10 cellular contexts compared by ENCODE assay signal in genomic region chr19:30799854-30800755, GRCh38.
A peak's percentile ranks its signal among the peaks of the same experiment; 100 is the strongest.
DNase-seq lines count a peak whose midpoint lies in the region; ATAC-seq and TF ChIP-seq lines count a peak whose summit lies in the region.
"Had no signal": no experiment of that assay in that cellular context is flagged by ENCODE, and none has a peak within 500 bp of the region (broad histone marks: within the 10 kb centered on the region; RNA-seq: fewer than 3 reads in every experiment).

No MANE protein-coding gene starts in this region.

- H3K27ac Mint-ChIP-seq in chondrocyte (ENCODE audit: unreplicated experiment) = no peak overlapping the region
- H3K27ac Mint-ChIP-seq: CD4-positive, alpha-beta memory T cell; naive thymus-derived CD4-positive, alpha-beta T cell had no signal

- no peak overlapping the region for H3K4me3 ChIP-seq in Peyer's patch
- no peak overlapping the region for H3K4me3 ChIP-seq in lung
- H3K4me3 ChIP-seq in upper lobe of left lung = no peak overlapping the region

- H3K36me3 Mint-ChIP-seq in chondrocyte (ENCODE audit: low read depth) = no peaks in the 10 kb centered on the region
- H3K36me3 Mint-ChIP-seq: CD4-positive, alpha-beta memory T cell; naive thymus-derived CD4-positive, alpha-beta T cell had no signal

- no peaks in the 10 kb centered on the region for H3K27me3 ChIP-seq in Peyer's patch
- no peaks in the 10 kb centered on the region for H3K27me3 ChIP-seq in lung (ENCODE audit: control insufficient read depth, insufficient read depth)
- no peaks in the 10 kb centered on the region for H3K27me3 ChIP-seq in upper lobe of left lung

- TF ChIP-seq POLR2A in Peyer's patch (IDR thresholded peaks at IDR 0.05) = no peak
- TF ChIP-seq POLR2A in upper lobe of left lung (IDR thresholded peaks at IDR 0.05) = no peak

- H3K36me3 ChIP-seq in Peyer's patch (no peaks in the 10 kb centered on the region), lung (ENCODE audit: control insufficient read depth in 2 of 2, insufficient read depth in 2 of 2, low read length in 2 of 2) (no peaks in the 10 kb centered on the region), upper lobe of left lung (no peaks in the 10 kb centered on the region)

- H3K27me3 Mint-ChIP-seq in chondrocyte (ENCODE audit: low read depth) = peaks cover 12% of the 10 kb centered on the region

- TF ChIP-seq CTCF in Peyer's patch (IDR thresholded peaks at IDR 0.05) (peak in 4 of 6 experiments; percentile 32 to 46 (median 43)), chondrocyte (IDR thresholded peaks at IDR 0.05) (peak; percentile 71), lung (IDR thresholded peaks at IDR 0.05; ENCODE audit: control extremely low read depth, extremely low read depth) (peak; percentile 23), upper lobe of left lung (IDR thresholded peaks at IDR 0.05) (peak; percentile 56 to 72 (median 67))

- H3K9me3 ChIP-seq in Peyer's patch (no peaks in the 10 kb centered on the region), lung (ENCODE audit: control insufficient read depth in 2 of 2, insufficient read depth in 1 of 2, low read length in 1 of 2) (peaks cover 0 to 2% of the 10 kb centered on the region in 2 donors), upper lobe of left lung (no peaks in the 10 kb centered on the region)

- TF ChIP-seq EP300 in upper lobe of left lung (IDR thresholded peaks at IDR 0.05) = no peak

- no peaks in the 10 kb centered on the region for H3K9me3 Mint-ChIP-seq in chondrocyte (ENCODE audit: low read depth)
- H3K9me3 Mint-ChIP-seq: CD4-positive, alpha-beta memory T cell had no signal

- H3K27ac ChIP-seq in Peyer's patch (no peak overlapping the region), lung (ENCODE audit: low read depth in 1 of 2, low read length in 1 of 2) (no peak overlapping the region), upper lobe of left lung (no peak overlapping the region)

- H3K4me1 ChIP-seq in Peyer's patch (no peaks in the 10 kb centered on the region), lung (ENCODE audit: control insufficient read depth in 2 of 2, insufficient read depth in 2 of 2, low read length in 2 of 2) (no peaks in the 10 kb centered on the region), upper lobe of left lung (peaks cover 0 to 5% (median 0%) of the 10 kb centered on the region in 4 donors)

- DNase-seq in NOMO-1 treated with DMSO at 0.1 percent for 48 hours (lab: John Stamatoyannopoulos, UW; ENCODE audit: unreplicated experiment) (peak; percentile 2), NOMO-1 treated with dmso at 0.1 percent for 144 hours (lab: John Stamatoyannopoulos, UW; ENCODE audit: unreplicated experiment) (no peak), Peyer's patch (no peak), chondrocyte (ENCODE audit: low spot score) (no peak), lung (ENCODE audit: low spot score) (peak; percentile 47), upper lobe of left lung (peak; percentile 36 to 43), NCI-H510A (lab: John Stamatoyannopoulos, UW) (no peak), LoVo (ENCODE audit: low spot score) (no peak)

- no peaks in the 10 kb centered on the region for H3K4me1 Mint-ChIP-seq in chondrocyte (ENCODE audit: low read depth)

- 38 to 44% methylated on average over 22 of the region's 22 CpGs for WGBS in lung, 2 donors
- WGBS in upper lobe of left lung, 2 donors = 38 to 41% methylated on average over 21 to 22 of the region's 22 CpGs

- no peak overlapping the region for H3K4me3 Mint-ChIP-seq in chondrocyte (ENCODE audit: unreplicated experiment)
- H3K4me3 Mint-ChIP-seq: CD4-positive, alpha-beta memory T cell; naive thymus-derived CD4-positive, alpha-beta T cell had no signal

- no peak for ATAC-seq in lung (ENCODE audit: insufficient read depth, low FRiP score)
- peak in 1 of 2 donors; percentile 66 for ATAC-seq in upper lobe of left lung (ENCODE audit: low FRiP score in 2 of 2)
- ATAC-seq: naive thymus-derived CD4-positive, alpha-beta T cell had no signal

Comparison
In these comparisons a context has a peak if more than half of its experiments do, and no peak if none do; other contexts are left out.
1. DNase-seq: peak in NOMO-1 treated with DMSO at 0.1 percent for 48 hours (single experiment), lung (single experiment) and upper lobe of left lung (2 of 2); none in NOMO-1 treated with dmso at 0.1 percent for 144 hours (single experiment), Peyer's patch (0 of 3), chondrocyte (single experiment), NCI-H510A (single experiment) and LoVo (single experiment).
2. Peak in every context shown above with its lines, with median percentiles within 50 percentile points of each other: CTCF ChIP-seq.